In genomic region chr12:76312314-76312713, GRCh38 we compare ENCODE assay signal across 1 cellular context.
TF ChIP-seq lines count a peak whose summit lies in the region.

No MANE protein-coding gene starts in this region.

TF ChIP-seq in K562, 482 proteins besides CTCF, POLR2A, EP300 and RAD21:
- TF ChIP-seq ZFX (CRISPR knock-in tag; IDR thresholded peaks at IDR 0.05) = no peak
- peak; percentile 28 for TF ChIP-seq PRDM10 (IDR thresholded peaks at IDR 0.05; ENCODE audit: partially characterized antibody)
